1 cellular context compared by ENCODE assay signal in genomic region chr11:86749376-86749775, GRCh38.
TF ChIP-seq lines count a peak whose summit lies in the region.

No MANE protein-coding gene starts in this region.

TF ChIP-seq in SK-N-SH treated with all-trans-retinoic acid at 6 μM for 48 hours, 23 proteins besides CTCF, POLR2A, EP300 and RAD21 (continued from another document):
- TF ChIP-seq, protein P1, sequence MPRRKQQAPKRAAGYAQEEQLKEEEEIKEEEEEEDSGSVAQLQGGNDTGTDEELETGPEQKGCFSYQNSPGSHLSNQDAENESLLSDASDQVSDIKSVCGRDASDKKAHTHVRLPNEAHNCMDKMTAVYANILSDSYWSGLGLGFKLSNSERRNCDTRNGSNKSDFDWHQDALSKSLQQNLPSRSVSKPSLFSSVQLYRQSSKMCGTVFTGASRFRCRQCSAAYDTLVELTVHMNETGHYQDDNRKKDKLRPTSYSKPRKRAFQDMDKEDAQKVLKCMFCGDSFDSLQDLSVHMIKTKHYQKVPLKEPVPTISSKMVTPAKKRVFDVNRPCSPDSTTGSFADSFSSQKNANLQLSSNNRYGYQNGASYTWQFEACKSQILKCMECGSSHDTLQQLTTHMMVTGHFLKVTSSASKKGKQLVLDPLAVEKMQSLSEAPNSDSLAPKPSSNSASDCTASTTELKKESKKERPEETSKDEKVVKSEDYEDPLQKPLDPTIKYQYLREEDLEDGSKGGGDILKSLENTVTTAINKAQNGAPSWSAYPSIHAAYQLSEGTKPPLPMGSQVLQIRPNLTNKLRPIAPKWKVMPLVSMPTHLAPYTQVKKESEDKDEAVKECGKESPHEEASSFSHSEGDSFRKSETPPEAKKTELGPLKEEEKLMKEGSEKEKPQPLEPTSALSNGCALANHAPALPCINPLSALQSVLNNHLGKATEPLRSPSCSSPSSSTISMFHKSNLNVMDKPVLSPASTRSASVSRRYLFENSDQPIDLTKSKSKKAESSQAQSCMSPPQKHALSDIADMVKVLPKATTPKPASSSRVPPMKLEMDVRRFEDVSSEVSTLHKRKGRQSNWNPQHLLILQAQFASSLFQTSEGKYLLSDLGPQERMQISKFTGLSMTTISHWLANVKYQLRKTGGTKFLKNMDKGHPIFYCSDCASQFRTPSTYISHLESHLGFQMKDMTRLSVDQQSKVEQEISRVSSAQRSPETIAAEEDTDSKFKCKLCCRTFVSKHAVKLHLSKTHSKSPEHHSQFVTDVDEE (CRISPR knock-in tag; IDR thresholded peaks at IDR 0.05) = no peak
- TF ChIP-seq ZNF70 (CRISPR knock-in tag; IDR thresholded peaks at IDR 0.05) (no peak), GLIS3 (CRISPR knock-in tag; IDR thresholded peaks at IDR 0.05) (no peak), ZFP3 (CRISPR knock-in tag; IDR thresholded peaks at IDR 0.05) (no peak), TOX (CRISPR knock-in tag; IDR thresholded peaks at IDR 0.05; ENCODE audit: borderline replicate concordance) (no peak), TCF4 (CRISPR knock-in tag; IDR thresholded peaks at IDR 0.05; ENCODE audit: borderline replicate concordance) (no peak)
